20 cellular contexts compared by ENCODE assay signal in the genomic region with DNA sequence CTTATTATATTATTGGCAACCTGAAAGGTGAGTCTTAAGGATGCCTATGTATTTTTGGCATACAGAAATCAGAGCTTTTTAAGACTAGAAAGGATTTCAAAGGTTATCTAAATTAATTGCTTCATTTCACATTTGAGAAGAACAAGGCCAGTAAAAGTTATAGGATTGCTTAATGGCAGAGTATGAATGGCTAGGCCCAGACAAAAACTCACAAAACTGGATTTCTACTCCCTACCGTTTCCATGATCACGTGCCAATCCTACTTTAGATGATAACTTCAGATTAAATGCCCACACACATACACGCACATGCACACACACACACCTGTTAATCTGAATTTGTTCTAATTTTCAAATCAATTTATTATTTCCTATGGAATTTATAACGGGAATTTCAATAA. TPM values are rescaled to one million over a fixed set of nuclear protein-coding genes. Genes with fewer than 3 reads are reported as not detected.
DNase-seq lines count a peak whose midpoint lies in the region; ATAC-seq lines count a peak whose summit lies in the region.
"Had no signal": no experiment of that assay in that cellular context is flagged by ENCODE, and none has a peak within 500 bp of the region (broad histone marks: within the 10 kb centered on the region; RNA-seq: fewer than 3 reads in every experiment).

No MANE protein-coding gene starts in this region.

- no peak for DNase-seq in CD4-positive, CD25-positive, alpha-beta regulatory T cell
- no peak for DNase-seq in CD4-positive, alpha-beta memory T cell
- no peak for DNase-seq in activated CD4-positive, alpha-beta memory T cell treated with anti-CD3 and anti-CD28 coated beads, Interleukin-2, amount 10 ng/mL, durations not matched to agents 7 days and 5 days
- DNase-seq in NCI-H2107 (lab: John Stamatoyannopoulos, UW) (no peak), NCI-H345 (lab: John Stamatoyannopoulos, UW) (no peak), neuronal stem cell (ENCODE audit: low spot score) (no peak)
- DNase-seq: activated CD8-positive, alpha-beta memory T cell treated with anti-CD3 and anti-CD28 coated beads for 24 hours; DMS153; dorsolateral prefrontal cortex; esophagus squamous epithelium; GOT3; NCI-H1092; NCI-H526 treated with DMSO at 0.1 percent for 48 hours; nephron progenitor cell; SK-N-SH; stimulated activated naive B cell treated with anti-CD40 and anti-IgM and Interleukin-4, amounts not matched to agents 10 μg/mL and 1 μg/mL and 100 μg/mL, for 72 hours; upper lobe of right lung had no signal

- H2BK15ac ChIP-seq in neuronal stem cell (ENCODE audit: low read length) = no peak overlapping the region

- H2BK12ac ChIP-seq in neuronal stem cell (ENCODE audit: low read length) = no peak overlapping the region

- peaks cover 0 to 5% (median 0%) of the 10 kb centered on the region in 7 donors for H3K9me3 Mint-ChIP-seq in CD4-positive, CD25-positive, alpha-beta regulatory T cell
- H3K9me3 Mint-ChIP-seq in CD4-positive, alpha-beta memory T cell = peaks cover 0 to 4% (median 1%) of the 10 kb centered on the region in 8 donors
- peaks cover 3% of the 10 kb centered on the region for H3K9me3 Mint-ChIP-seq in activated CD4-positive, alpha-beta memory T cell treated with anti-CD3 and anti-CD28 coated beads, Interleukin-2, amount 10 ng/mL, durations not matched to agents 7 days and 5 days
- H3K9me3 Mint-ChIP-seq: stimulated activated naive B cell treated with anti-CD40 and anti-IgM and Interleukin-4, amounts not matched to agents 10 μg/mL and 1 μg/mL and 100 μg/mL, for 72 hours had no signal

- no peak overlapping the region for H2AFZ ChIP-seq in neuronal stem cell (ENCODE audit: low read length)

- H3K4me1 ChIP-seq in CD4-positive, CD25-positive, alpha-beta regulatory T cell (ENCODE audit: control insufficient read depth, insufficient read depth, low read length, poor library complexity, severe bottlenecking) = peaks cover 58% of the 10 kb centered on the region
- H3K4me1 ChIP-seq in CD4-positive, alpha-beta memory T cell (ENCODE audit: insufficient read depth, low read length) = peaks cover 68% of the 10 kb centered on the region
- H3K4me1 ChIP-seq in muscle layer of colon (ENCODE audit: insufficient read depth, low read length) (peaks cover 33% of the 10 kb centered on the region), neuronal stem cell (ENCODE audit: control insufficient read depth in 2 of 2, insufficient read depth in 1 of 2, low read depth in 1 of 2, low read length in 2 of 2) (peaks cover 3 to 4% of the 10 kb centered on the region in 2 donors)

- no peak overlapping the region for H4K91ac ChIP-seq in neuronal stem cell (ENCODE audit: low read depth, low read length, poor library complexity)

- H3K4ac ChIP-seq in neuronal stem cell (ENCODE audit: low read length) = no peak overlapping the region

- WGBS in neuronal stem cell (ENCODE audit: extremely low coverage in 2 of 2, insufficient read length in 2 of 2, insufficient replicate concordance in 1 of 2), 2 donors = no CpG with 5 or more reads among the region's 4 CpGs

- H3K18ac ChIP-seq in neuronal stem cell (ENCODE audit: low read length) = no peak overlapping the region

- CTCF ChIA-PET in CD4-positive, alpha-beta memory T cell (lab: Charles Lee; ENCODE audit: partially characterized antibody) = interaction anchor here (0.7 to 1.5 kb wide), 2 partner anchors 18 to 265 kb away, joined by 3 to 5 read pairs; no protein-coding TSS in a partner anchor
- CTCF ChIA-PET in activated CD4-positive, alpha-beta memory T cell treated with anti-CD3 and anti-CD28 coated beads, Interleukin-2, amount 10 ng/mL, durations not matched to agents 7 days and 5 days (lab: Charles Lee) = interaction anchor here (1.7 kb wide), 1 partner anchor 63 kb away, joined by 5 read pairs; no protein-coding TSS in a partner anchor

- H2BK120ac ChIP-seq in neuronal stem cell (ENCODE audit: low read depth, low read length) = no peak overlapping the region

- no peak overlapping the region for H2AK5ac ChIP-seq in neuronal stem cell (ENCODE audit: low read depth, low read length)

- H3K4me2 ChIP-seq in neuronal stem cell (ENCODE audit: insufficient read depth, low read length, poor library complexity, severe bottlenecking) = no peak overlapping the region
- H3K4me2 ChIP-seq: SK-N-SH had no signal

- H3K27me3 Mint-ChIP-seq in CD4-positive, CD25-positive, alpha-beta regulatory T cell = peaks cover 5% of the 10 kb centered on the region
- H3K27me3 Mint-ChIP-seq in CD4-positive, alpha-beta memory T cell = peaks cover 0 to 2% of the 10 kb centered on the region in 2 donors
- H3K27me3 Mint-ChIP-seq in activated CD4-positive, alpha-beta memory T cell treated with anti-CD3 and anti-CD28 coated beads, Interleukin-2, amount 10 ng/mL, durations not matched to agents 7 days and 5 days = no peaks in the 10 kb centered on the region

- POLR2A ChIA-PET in CD4-positive, alpha-beta memory T cell (lab: Charles Lee; ENCODE audit: partially characterized antibody) = interaction anchor here (3.9 to 6.2 kb wide), 2 partner anchors 60 to 86 kb away, joined by 37 to 168 read pairs; no protein-coding TSS in a partner anchor
- POLR2A ChIA-PET in activated CD4-positive, alpha-beta memory T cell treated with anti-CD3 and anti-CD28 coated beads, Interleukin-2, amount 10 ng/mL, durations not matched to agents 7 days and 5 days (lab: Charles Lee) = interaction anchor here (0.6 to 5.9 kb wide), 7 partner anchors 63 to 250 kb away, joined by 3 to 143 read pairs (median 9); partner anchors contain the start of genes COPB1, CYP2R1 and PSMA1

- H3K36me3 Mint-ChIP-seq in CD4-positive, CD25-positive, alpha-beta regulatory T cell = peaks cover 22% of the 10 kb centered on the region
- H3K36me3 Mint-ChIP-seq in CD4-positive, alpha-beta memory T cell = peaks cover 3 to 19% of the 10 kb centered on the region in 2 donors
- peaks cover 56% of the 10 kb centered on the region for H3K36me3 Mint-ChIP-seq in activated CD4-positive, alpha-beta memory T cell treated with anti-CD3 and anti-CD28 coated beads, Interleukin-2, amount 10 ng/mL, durations not matched to agents 7 days and 5 days (ENCODE audit: low read depth)
- H3K36me3 Mint-ChIP-seq: stimulated activated naive B cell treated with anti-CD40 and anti-IgM and Interleukin-4, amounts not matched to agents 10 μg/mL and 1 μg/mL and 100 μg/mL, for 72 hours had no signal

- H3K79me1 ChIP-seq in neuronal stem cell (ENCODE audit: low read depth, low read length) = peaks cover 5% of the 10 kb centered on the region

- H3K9ac ChIP-seq in muscle layer of colon (ENCODE audit: low read length) = no peak overlapping the region
- no peak overlapping the region for H3K9ac ChIP-seq in neuronal stem cell (ENCODE audit: low read depth, low read length, poor library complexity)
- H3K9ac ChIP-seq: SK-N-SH had no signal

- no peak overlapping the region for H4K8ac ChIP-seq in neuronal stem cell (ENCODE audit: low read depth, low read length)

- no peak overlapping the region for H3K23ac ChIP-seq in neuronal stem cell (ENCODE audit: low read depth, low read length, poor library complexity)

- peak overlapping the region; percentile 78 for H3K4me3 ChIP-seq in CD4-positive, CD25-positive, alpha-beta regulatory T cell (ENCODE audit: low read depth, low read length)
- H3K4me3 ChIP-seq in CD4-positive, alpha-beta memory T cell (ENCODE audit: low read length in 2 of 2) = no peak overlapping the region
- H3K4me3 ChIP-seq in muscle layer of colon (ENCODE audit: low read depth in 1 of 2, low read length in 2 of 2) (no peak overlapping the region), neuronal stem cell (ENCODE audit: low read length in 2 of 2) (no peak overlapping the region)
- H3K4me3 ChIP-seq: lung had no signal

- H3K36me3 ChIP-seq in CD4-positive, CD25-positive, alpha-beta regulatory T cell (ENCODE audit: control insufficient read depth, insufficient read depth, low read length) = no peaks in the 10 kb centered on the region
- H3K36me3 ChIP-seq in CD4-positive, alpha-beta memory T cell (ENCODE audit: insufficient read depth, low read length) = no peaks in the 10 kb centered on the region
- H3K36me3 ChIP-seq in muscle layer of colon (ENCODE audit: insufficient read depth, low read length) (no peaks in the 10 kb centered on the region), neuronal stem cell (replicated peaks in 1 of 2; ENCODE audit: control insufficient read depth in 2 of 2, insufficient read depth in 2 of 2, low read length in 2 of 2) (peaks cover 0 to 2% of the 10 kb centered on the region in 2 donors)
- H3K36me3 ChIP-seq: esophagus squamous epithelium, upper lobe of right lung had no signal

- H3K27ac Mint-ChIP-seq in CD4-positive, CD25-positive, alpha-beta regulatory T cell = peak overlapping the region; percentile 5 to 92 (median 72)
- H3K27ac Mint-ChIP-seq in CD4-positive, alpha-beta memory T cell = peak overlapping the region in 4 of 7 donors; percentile 53 to 86 (median 74)
- H3K27ac Mint-ChIP-seq in activated CD4-positive, alpha-beta memory T cell treated with anti-CD3 and anti-CD28 coated beads, Interleukin-2, amount 10 ng/mL, durations not matched to agents 7 days and 5 days = no peak overlapping the region
- H3K27ac Mint-ChIP-seq: stimulated activated naive B cell treated with anti-CD40 and anti-IgM and Interleukin-4, amounts not matched to agents 10 μg/mL and 1 μg/mL and 100 μg/mL, for 72 hours had no signal

- H3K14ac ChIP-seq in neuronal stem cell (ENCODE audit: low read length) = no peak overlapping the region

- intact Hi-C loops in CD4-positive, alpha-beta memory T cell (cut with micrococcal nuclease) = loop anchor here (5.0 kb wide), 1 partner anchor 84 kb away; no protein-coding TSS in a partner anchor

- H3K9me3 ChIP-seq in CD4-positive, CD25-positive, alpha-beta regulatory T cell (ENCODE audit: control insufficient read depth in 2 of 2, low read length in 2 of 2) = no peaks in the 10 kb centered on the region
- no peaks in the 10 kb centered on the region for H3K9me3 ChIP-seq in CD4-positive, alpha-beta memory T cell (ENCODE audit: control insufficient read depth in 1 of 2, low read length in 2 of 2)
- H3K9me3 ChIP-seq in muscle layer of colon (ENCODE audit: low read length) = no peaks in the 10 kb centered on the region
- H3K9me3 ChIP-seq in neuronal stem cell (replicated peaks in 1 of 2; ENCODE audit: control insufficient read depth in 2 of 2, insufficient read depth in 1 of 2, low read depth in 1 of 2, low read length in 2 of 2) = no peaks in the 10 kb centered on the region
- H3K9me3 ChIP-seq: esophagus squamous epithelium, SK-N-SH, upper lobe of right lung had no signal

- no peak overlapping the region for H3K27ac ChIP-seq in CD4-positive, CD25-positive, alpha-beta regulatory T cell (ENCODE audit: insufficient read depth, low read length, poor library complexity, severe bottlenecking)
- no peak overlapping the region for H3K27ac ChIP-seq in CD4-positive, alpha-beta memory T cell (ENCODE audit: low read depth, low read length)
- H3K27ac ChIP-seq in muscle layer of colon (ENCODE audit: low read depth, low read length) (peak overlapping the region; percentile 51), neuronal stem cell (replicated peaks; ENCODE audit: low read length) (no peak overlapping the region)
- H3K27ac ChIP-seq: upper lobe of right lung had no signal

- ATAC-seq in CD4-positive, CD25-positive, alpha-beta regulatory T cell (ENCODE audit: low read depth in 2 of 2) = no peak
- no peak for ATAC-seq in HG03095 (IDR thresholded peaks at IDR 0.05; ENCODE audit: unreplicated experiment)
- ATAC-seq: stimulated activated naive B cell treated with anti-CD40 and anti-IgM and Interleukin-4, amounts not matched to agents 10 μg/mL and 1 μg/mL and 100 μg/mL, for 72 hours; upper lobe of right lung had no signal

- no peaks in the 10 kb centered on the region for H3K27me3 ChIP-seq in CD4-positive, CD25-positive, alpha-beta regulatory T cell (ENCODE audit: control insufficient read depth, insufficient read depth, low read length)
- no peaks in the 10 kb centered on the region for H3K27me3 ChIP-seq in CD4-positive, alpha-beta memory T cell (ENCODE audit: insufficient read depth, low read length)
- H3K27me3 ChIP-seq in muscle layer of colon (ENCODE audit: control insufficient read depth in 1 of 2, insufficient read depth in 2 of 2, low read length in 2 of 2) (no peaks in the 10 kb centered on the region), neuronal stem cell (ENCODE audit: control insufficient read depth in 3 of 3, insufficient read depth in 3 of 3, low read depth in 1 of 3, low read length in 3 of 3) (peaks cover 0 to 2% (median 0%) of the 10 kb centered on the region in 3 experiments)

- peak overlapping the region; percentile 87 to 96 (median 88) for H3K4me3 Mint-ChIP-seq in CD4-positive, CD25-positive, alpha-beta regulatory T cell
- H3K4me3 Mint-ChIP-seq in CD4-positive, alpha-beta memory T cell = peak overlapping the region in 7 of 8 donors; percentile 44 to 95 (median 73)
- H3K4me3 Mint-ChIP-seq in activated CD4-positive, alpha-beta memory T cell treated with anti-CD3 and anti-CD28 coated beads, Interleukin-2, amount 10 ng/mL, durations not matched to agents 7 days and 5 days = peak overlapping the region; percentile 21
- H3K4me3 Mint-ChIP-seq: stimulated activated naive B cell treated with anti-CD40 and anti-IgM and Interleukin-4, amounts not matched to agents 10 μg/mL and 1 μg/mL and 100 μg/mL, for 72 hours had no signal

- H2BK5ac ChIP-seq in neuronal stem cell (ENCODE audit: low read length) = no peak overlapping the region

- peaks cover 26 to 56% (median 47%) of the 10 kb centered on the region in 4 donors for H3K4me1 Mint-ChIP-seq in CD4-positive, CD25-positive, alpha-beta regulatory T cell
- peaks cover 43 to 70% (median 54%) of the 10 kb centered on the region in 4 donors for H3K4me1 Mint-ChIP-seq in CD4-positive, alpha-beta memory T cell
- H3K4me1 Mint-ChIP-seq in activated CD4-positive, alpha-beta memory T cell treated with anti-CD3 and anti-CD28 coated beads, Interleukin-2, amount 10 ng/mL, durations not matched to agents 7 days and 5 days = peaks cover 46% of the 10 kb centered on the region

RNA-seq across cellular contexts. Expression of gene PDE3B, which starts 1.8 kb away (rescaled TPM):
- 99.5 TPM for total RNA-seq in CD4-positive, CD25-positive, alpha-beta regulatory T cell
- polyA plus RNA-seq in CD4-positive, CD25-positive, alpha-beta regulatory T cell = 10 to 100 TPM; 32.8 to 62.4 (median 49.1) TPM
- 100 to 1,000 TPM; 219 to 222 TPM for total RNA-seq in CD4-positive, alpha-beta memory T cell
- polyA plus RNA-seq in CD4-positive, alpha-beta memory T cell = 10 to 100 TPM; 34.1 to 43.8 TPM
- 10 to 100 TPM; 73.9 to 74.9 TPM for total RNA-seq in activated CD4-positive, alpha-beta memory T cell treated with anti-CD3 and anti-CD28 coated beads, Interleukin-2, amount 10 ng/mL, durations not matched to agents 7 days and 5 days
- polyA plus RNA-seq in neuronal stem cell (2013, experiment 1 of 2) = 7.1 TPM
- 7.5 TPM for polyA plus RNA-seq in neuronal stem cell (2013, experiment 2 of 2)

Comparison
In these comparisons a context has a peak if more than half of its experiments do, and no peak if none do; other contexts are left out.
1. H3K4me3 Mint-ChIP-seq: peak in every context shown above with its lines; median percentile 88 in CD4-positive, CD25-positive, alpha-beta regulatory T cell; 73 in CD4-positive, alpha-beta memory T cell; 21 in activated CD4-positive, alpha-beta memory T cell treated with anti-CD3 and anti-CD28 coated beads, Interleukin-2, amount 10 ng/mL, durations not matched to agents 7 days and 5 days.